8 cellular contexts compared by ENCODE assay signal in the genomic region with DNA sequence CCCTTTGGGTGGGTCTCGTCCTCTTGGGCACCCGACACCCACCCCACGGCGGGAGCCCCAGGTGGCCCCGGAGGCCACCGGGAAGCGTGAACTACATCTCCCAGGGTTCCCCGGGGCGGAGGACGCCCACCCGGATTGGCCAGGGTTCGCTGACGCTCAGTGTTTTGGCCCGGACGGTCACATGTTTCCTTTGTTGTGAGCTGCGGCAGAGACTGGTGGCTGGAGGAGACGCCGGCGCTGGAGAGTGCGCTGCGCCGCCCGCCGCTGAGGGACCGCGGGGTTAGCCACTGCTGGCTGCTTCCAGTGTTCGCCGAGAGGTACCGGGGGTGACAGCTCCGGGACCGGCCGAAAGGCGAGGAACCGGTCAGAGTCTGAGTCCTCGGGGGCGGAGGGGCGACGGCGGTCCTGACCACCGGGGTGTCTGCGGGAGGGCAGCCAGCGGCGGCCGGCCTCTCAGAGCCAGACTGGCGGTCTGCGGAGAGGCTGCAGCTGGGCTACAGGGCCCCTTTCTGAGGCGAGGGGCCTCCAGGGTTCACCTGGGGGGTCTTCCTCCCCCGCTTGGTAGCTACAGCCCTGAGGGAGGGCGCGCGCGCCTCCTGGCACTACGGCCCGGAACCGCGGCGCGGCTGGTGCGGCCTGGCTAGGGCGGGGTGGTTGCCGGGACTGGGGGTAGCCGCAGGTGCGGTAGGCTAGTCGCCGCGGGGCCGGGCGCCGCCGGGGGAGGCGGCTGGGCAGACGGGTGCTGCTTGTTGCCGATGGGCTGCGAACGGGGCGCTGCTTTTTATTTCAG. TPM values are rescaled to one million over a fixed set of nuclear protein-coding genes. Genes with fewer than 3 reads are reported as not detected.
DNase-seq lines count a peak whose midpoint lies in the region; ATAC-seq lines count a peak whose summit lies in the region.

A gene with protein sequence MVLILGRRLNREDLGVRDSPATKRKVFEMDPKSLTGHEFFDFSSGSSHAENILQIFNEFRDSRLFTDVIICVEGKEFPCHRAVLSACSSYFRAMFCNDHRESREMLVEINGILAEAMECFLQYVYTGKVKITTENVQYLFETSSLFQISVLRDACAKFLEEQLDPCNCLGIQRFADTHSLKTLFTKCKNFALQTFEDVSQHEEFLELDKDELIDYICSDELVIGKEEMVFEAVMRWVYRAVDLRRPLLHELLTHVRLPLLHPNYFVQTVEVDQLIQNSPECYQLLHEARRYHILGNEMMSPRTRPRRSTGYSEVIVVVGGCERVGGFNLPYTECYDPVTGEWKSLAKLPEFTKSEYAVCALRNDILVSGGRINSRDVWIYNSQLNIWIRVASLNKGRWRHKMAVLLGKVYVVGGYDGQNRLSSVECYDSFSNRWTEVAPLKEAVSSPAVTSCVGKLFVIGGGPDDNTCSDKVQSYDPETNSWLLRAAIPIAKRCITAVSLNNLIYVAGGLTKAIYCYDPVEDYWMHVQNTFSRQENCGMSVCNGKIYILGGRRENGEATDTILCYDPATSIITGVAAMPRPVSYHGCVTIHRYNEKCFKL (plus strand): TSS at position 193 of the 790 bp plus-strand sequence. CDS start 14,734 bp downstream, outside the sequence.

- DNase-seq in NCI-H526 treated with DMSO at 0.1 percent for 48 hours (lab: John Stamatoyannopoulos, UW), result peak; percentile 87
- DNase-seq in activated CD4-positive, alpha-beta T cell treated with anti-CD3 and anti-CD28 coated beads, Interleukin-2, amount 10 ng/mL, durations not matched to agents 7 days and 5 days, result peak; percentile 94
- peak; percentile 95 for DNase-seq in dedifferentiated amniotic fluid mesenchymal stem cell (ENCODE audit: extremely low spot score)
- DNase-seq in left lobe of liver (ENCODE audit: low spot score), result peak; percentile 96
- DNase-seq in stimulated activated CD4-positive, alpha-beta T cell treated with anti-CD3 and anti-CD28 coated beads, Interleukin-2, amount 100 ng/mL, for 4 hours (ENCODE audit: low read depth), result peak; percentile 86

- H3K4me2 ChIP-seq in BLaER1, result peak within 1 kb of the TSS; percentile 80

- peak; percentile 82 for ATAC-seq in GM19328 (IDR thresholded peaks at IDR 0.05; ENCODE audit: unreplicated experiment)
- peak; percentile 88 for ATAC-seq in HG03520 (IDR thresholded peaks at IDR 0.05; ENCODE audit: unreplicated experiment)
- peak; percentile 82 for ATAC-seq in left lobe of liver

- CTCF ChIA-PET in activated CD4-positive, alpha-beta T cell treated with anti-CD3 and anti-CD28 coated beads, Interleukin-2, amount 10 ng/mL, durations not matched to agents 7 days and 5 days (lab: Charles Lee), result interaction anchor here (1.0 to 2.2 kb wide), 6 partner anchors 10 to 250 kb away, joined by 3 to 9 read pairs (median 4); no protein-coding TSS in a partner anchor

- H3K4me3 Mint-ChIP-seq in activated CD4-positive, alpha-beta T cell treated with anti-CD3 and anti-CD28 coated beads, Interleukin-2, amount 10 ng/mL, durations not matched to agents 7 days and 5 days, result peak within 1 kb of the TSS; percentile 92

- no peaks in the 10 kb centered on the region for H3K27me3 Mint-ChIP-seq in activated CD4-positive, alpha-beta T cell treated with anti-CD3 and anti-CD28 coated beads, Interleukin-2, amount 10 ng/mL, durations not matched to agents 7 days and 5 days

- peaks cover 23% of the 10 kb centered on the region for H3K4me1 ChIP-seq in BLaER1

- peak within 1 kb of the TSS; percentile 97 for H3K27ac ChIP-seq in BLaER1

- H3K36me3 ChIP-seq in BLaER1, result peaks cover 16% of the 10 kb centered on the region; the same call in 1 of the 2 replicates

- peaks cover 40% of the 10 kb centered on the region for H4K20me1 ChIP-seq in BLaER1

- H3K36me3 Mint-ChIP-seq in activated CD4-positive, alpha-beta T cell treated with anti-CD3 and anti-CD28 coated beads, Interleukin-2, amount 10 ng/mL, durations not matched to agents 7 days and 5 days (ENCODE audit: low read depth), result no peaks in the 10 kb centered on the region

- peak within 1 kb of the TSS; percentile 95 for H3K4me3 ChIP-seq in BLaER1

- peaks cover 27% of the 10 kb centered on the region for H3K4me1 Mint-ChIP-seq in activated CD4-positive, alpha-beta T cell treated with anti-CD3 and anti-CD28 coated beads, Interleukin-2, amount 10 ng/mL, durations not matched to agents 7 days and 5 days

- POLR2A ChIA-PET in activated CD4-positive, alpha-beta T cell treated with anti-CD3 and anti-CD28 coated beads, Interleukin-2, amount 10 ng/mL, durations not matched to agents 7 days and 5 days (lab: Charles Lee), result interaction anchor here (0.9 to 1.9 kb wide), 3 partner anchors 10 to 80 kb away, joined by 3 to 5 read pairs (median 5); a partner anchor contains a TSS

- peaks cover 2% of the 10 kb centered on the region for H3K9me3 Mint-ChIP-seq in activated CD4-positive, alpha-beta T cell treated with anti-CD3 and anti-CD28 coated beads, Interleukin-2, amount 10 ng/mL, durations not matched to agents 7 days and 5 days

- peak within 1 kb of the TSS; percentile 97 for H3K27ac Mint-ChIP-seq in activated CD4-positive, alpha-beta T cell treated with anti-CD3 and anti-CD28 coated beads, Interleukin-2, amount 10 ng/mL, durations not matched to agents 7 days and 5 days

- H3K27me3 ChIP-seq in BLaER1, result no peaks in the 10 kb centered on the region

- peaks cover 2% of the 10 kb centered on the region; the same call in 1 of the 2 replicates for H3K9me3 ChIP-seq in BLaER1

- H3K9ac ChIP-seq in BLaER1, result peak within 1 kb of the TSS; percentile 96

RNA-seq across cellular contexts. Expression of the gene that starts here (rescaled TPM):
- total RNA-seq in activated CD4-positive, alpha-beta T cell treated with anti-CD3 and anti-CD28 coated beads, Interleukin-2, amount 10 ng/mL, durations not matched to agents 7 days and 5 days, result 10 to 100 TPM; 19.2 to 19.6 TPM
- total RNA-seq in left lobe of liver, result 32.4 TPM

Comparison
In these comparisons a context has a peak if more than half of its experiments do, and no peak if none do; other contexts are left out.
1. Peak in every context shown above with its lines: DNase-seq, ATAC-seq, H3K4me3 ChIP-seq and H3K27ac ChIP-seq.